Comparison of ENCODE assay signal across 11 cellular contexts in the genomic region with DNA sequence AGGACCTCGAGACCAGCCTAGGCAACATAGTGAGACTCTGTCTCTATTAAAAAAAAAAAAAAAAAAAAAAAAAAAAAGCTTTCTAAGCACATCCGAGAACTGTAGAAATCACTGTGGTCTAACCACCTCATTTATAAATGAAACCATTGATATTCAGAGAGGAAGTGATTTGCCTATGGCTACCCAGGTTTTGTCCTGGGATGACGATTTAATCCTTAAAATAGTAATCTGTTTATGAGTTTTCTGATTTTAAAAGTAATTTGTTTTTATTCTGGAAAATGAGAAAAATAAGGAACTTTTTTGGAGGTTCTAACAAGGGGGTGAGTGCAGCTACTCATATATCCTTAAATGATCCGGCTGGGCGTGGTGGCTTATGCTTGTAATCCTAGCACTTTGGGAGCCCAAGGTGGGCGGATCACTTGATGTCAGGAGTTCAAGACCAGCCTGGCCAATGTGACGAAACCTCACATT. TPM values are rescaled to one million over a fixed set of nuclear protein-coding genes. Genes with fewer than 3 reads are reported as not detected.
DNase-seq lines count a peak whose midpoint lies in the region; ATAC-seq, FAIRE-seq and TF ChIP-seq lines count a peak whose summit lies in the region.
"Had no signal": no experiment of that assay in that cellular context is flagged by ENCODE, and none has a peak within 500 bp of the region (broad histone marks: within the 10 kb centered on the region; RNA-seq: fewer than 3 reads in every experiment).

No MANE protein-coding gene starts in this region.

- POLR2A ChIA-PET in SK-N-SH (lab: Yijun Ruan, JAX): no interaction called here

- H3K4me1 ChIP-seq in lower lobe of right lung: no peaks in the 10 kb centered on the region
- peaks cover under 1% of the 10 kb centered on the region for H3K4me1 ChIP-seq in foreskin keratinocyte
- no peaks in the 10 kb centered on the region for H3K4me1 ChIP-seq in SK-N-SH (ENCODE audit: control insufficient read depth in 1 of 2, insufficient read depth in 2 of 2, low read depth in 1 of 2, low read length in 1 of 2)
- H3K4me1 ChIP-seq: ascending aorta had no signal

- TF ChIP-seq CTCF in omental fat pad (IDR thresholded peaks at IDR 0.05): no peak
- TF ChIP-seq CTCF in lower lobe of right lung (IDR thresholded peaks at IDR 0.05): no peak
- TF ChIP-seq CTCF in foreskin keratinocyte (conservative IDR thresholded peaks at IDR 0.05): no peak
- no peak for TF ChIP-seq CTCF in SK-N-SH (IDR thresholded peaks at IDR 0.05)

- H3K27me3 ChIP-seq in lower lobe of right lung (ENCODE audit: low read depth): no peaks in the 10 kb centered on the region
- no peaks in the 10 kb centered on the region for H3K27me3 ChIP-seq in foreskin keratinocyte
- H3K27me3 ChIP-seq in SK-N-SH (ENCODE audit: insufficient read depth): no peaks in the 10 kb centered on the region
- H3K27me3 ChIP-seq: ascending aorta had no signal

- DNase-seq in GM18507 (ENCODE audit: extremely low spot score, insufficient read length, low read depth) (peak; percentile 35), omental fat pad (ENCODE audit: low spot score) (no peak), lower lobe of right lung (no peak), foreskin keratinocyte (no peak), SK-N-SH (no peak)
- DNase-seq: NCI-H1105 had no signal

- no peak overlapping the region for H3K4me2 ChIP-seq in SK-N-SH

- H3K27ac ChIP-seq in lower lobe of right lung (no peak overlapping the region), foreskin keratinocyte (no peak overlapping the region), SK-N-SH (ENCODE audit: low read depth in 2 of 2, low read length in 1 of 2) (no peak overlapping the region)
- H3K27ac ChIP-seq: ascending aorta had no signal

- FAIRE-seq in GM18507 (lab: Jason Lieb, UNC): peak; percentile 80

- no peaks in the 10 kb centered on the region for H3F3A ChIP-seq in SK-N-SH (replicated peaks; ENCODE audit: insufficient read depth)

- H4K20me1 ChIP-seq in SK-N-SH (ENCODE audit: insufficient read depth): no peaks in the 10 kb centered on the region

- H3K9me3 Mint-ChIP-seq in activated T-helper 17 cell treated with anti-CD3 and anti-CD28 coated beads, Interleukin-2, amount 50 U/mL, for 72 hours: no peaks in the 10 kb centered on the region
- H3K9me3 Mint-ChIP-seq: natural killer cell treated with Interleukin-12 subunit alpha and Interleukin-12 subunit beta and Interleukin-15 and Interleukin-18, amount 100 ng/mL, for 72 hours had no signal

- H3K9me3 ChIP-seq in lower lobe of right lung: no peaks in the 10 kb centered on the region
- no peaks in the 10 kb centered on the region for H3K9me3 ChIP-seq in SK-N-SH
- H3K9me3 ChIP-seq: ascending aorta had no signal

- ATAC-seq in GM21515 (IDR thresholded peaks at IDR 0.05; ENCODE audit: unreplicated experiment) (peak; percentile 51), HG03280 (IDR thresholded peaks at IDR 0.05; ENCODE audit: unreplicated experiment) (peak; percentile 51), omental fat pad (ENCODE audit: low FRiP score) (no peak), lower lobe of right lung (no peak), foreskin keratinocyte (no peak)
- peak; percentile 58 for ATAC-seq in activated T-helper 17 cell treated with anti-CD3 and anti-CD28 coated beads, Interleukin-2, amount 50 U/mL, for 72 hours (replicated peaks)

- H3K4me3 ChIP-seq in lower lobe of right lung: no peak overlapping the region
- H3K4me3 ChIP-seq in SK-N-SH (ENCODE audit: low read depth in 2 of 2, low read length in 1 of 2): no peak overlapping the region
- H3K4me3 ChIP-seq: ascending aorta had no signal

- no peak for TF ChIP-seq EP300 in SK-N-SH (IDR thresholded peaks at IDR 0.05; ENCODE audit: borderline replicate concordance in 1 of 2, low read depth in 1 of 2, low read length in 1 of 2)

- H3K79me2 ChIP-seq in SK-N-SH (ENCODE audit: insufficient read depth): no peaks in the 10 kb centered on the region

- TF ChIP-seq RAD21 in SK-N-SH (IDR thresholded peaks at IDR 0.05; ENCODE audit: low read length): no peak

- 95% methylated on average over 7 of the region's 7 CpGs for WGBS in SK-N-SH (ENCODE audit: low lambda C conversion rate)

- no peak overlapping the region for H3K27ac Mint-ChIP-seq in activated T-helper 17 cell treated with anti-CD3 and anti-CD28 coated beads, Interleukin-2, amount 50 U/mL, for 72 hours
- H3K27ac Mint-ChIP-seq: natural killer cell treated with Interleukin-12 subunit alpha and Interleukin-12 subunit beta and Interleukin-15 and Interleukin-18, amount 100 ng/mL, for 72 hours had no signal

- H3K4me3 Mint-ChIP-seq in activated T-helper 17 cell treated with anti-CD3 and anti-CD28 coated beads, Interleukin-2, amount 50 U/mL, for 72 hours: no peak overlapping the region
- H3K4me3 Mint-ChIP-seq: natural killer cell treated with Interleukin-12 subunit alpha and Interleukin-12 subunit beta and Interleukin-15 and Interleukin-18, amount 100 ng/mL, for 72 hours had no signal

- H3K4me1 Mint-ChIP-seq in activated T-helper 17 cell treated with anti-CD3 and anti-CD28 coated beads, Interleukin-2, amount 50 U/mL, for 72 hours: peaks cover 27% of the 10 kb centered on the region

- no peaks in the 10 kb centered on the region for H3K36me3 Mint-ChIP-seq in activated T-helper 17 cell treated with anti-CD3 and anti-CD28 coated beads, Interleukin-2, amount 50 U/mL, for 72 hours (ENCODE audit: low read depth)
- H3K36me3 Mint-ChIP-seq: natural killer cell treated with Interleukin-12 subunit alpha and Interleukin-12 subunit beta and Interleukin-15 and Interleukin-18, amount 100 ng/mL, for 72 hours had no signal

- intact Hi-C loops in lower lobe of right lung (cut with DNase I): no loop called here

- CTCF ChIA-PET in SK-N-SH (lab: Yijun Ruan, JAX): interaction anchor here (0.9 kb wide), 1 partner anchor 17 kb away, joined by 3 read pairs; no protein-coding TSS in a partner anchor

- H3K9me2 ChIP-seq in SK-N-SH: no peaks in the 10 kb centered on the region

- no peak overlapping the region for H2AFZ ChIP-seq in SK-N-SH (ENCODE audit: low read depth)

- H3K9ac ChIP-seq in SK-N-SH: no peak overlapping the region

- H3K27me3 Mint-ChIP-seq in activated T-helper 17 cell treated with anti-CD3 and anti-CD28 coated beads, Interleukin-2, amount 50 U/mL, for 72 hours: no peaks in the 10 kb centered on the region
- H3K27me3 Mint-ChIP-seq: natural killer cell treated with Interleukin-12 subunit alpha and Interleukin-12 subunit beta and Interleukin-15 and Interleukin-18, amount 100 ng/mL, for 72 hours had no signal

- H3K36me3 ChIP-seq in lower lobe of right lung (no peaks in the 10 kb centered on the region), SK-N-SH (replicated peaks in 1 of 2; ENCODE audit: control insufficient read depth in 1 of 2, insufficient read depth in 2 of 2, low read length in 1 of 2) (no peaks in the 10 kb centered on the region)
- H3K36me3 ChIP-seq: ascending aorta had no signal

TF ChIP-seq in SK-N-SH, 30 proteins besides CTCF, POLR2A, EP300 and RAD21 (continues in another document):
- TF ChIP-seq GABPA (IDR thresholded peaks at IDR 0.05; ENCODE audit: low read depth) (no peak), TEAD4 (IDR thresholded peaks at IDR 0.05; ENCODE audit: borderline replicate concordance, insufficient read depth) (no peak), TAF1 (IDR thresholded peaks at IDR 0.05; ENCODE audit: borderline replicate concordance, low read depth, low read length) (no peak), EZH2phosphoT487 (IDR thresholded peaks at IDR 0.05; ENCODE audit: borderline replicate concordance, low read depth) (no peak)
- TF ChIP-seq, protein P1, sequence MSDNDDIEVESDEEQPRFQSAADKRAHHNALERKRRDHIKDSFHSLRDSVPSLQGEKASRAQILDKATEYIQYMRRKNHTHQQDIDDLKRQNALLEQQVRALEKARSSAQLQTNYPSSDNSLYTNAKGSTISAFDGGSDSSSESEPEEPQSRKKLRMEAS (IDR thresholded peaks at IDR 0.05; ENCODE audit: low read depth): no peak
- TF ChIP-seq, protein P2, sequence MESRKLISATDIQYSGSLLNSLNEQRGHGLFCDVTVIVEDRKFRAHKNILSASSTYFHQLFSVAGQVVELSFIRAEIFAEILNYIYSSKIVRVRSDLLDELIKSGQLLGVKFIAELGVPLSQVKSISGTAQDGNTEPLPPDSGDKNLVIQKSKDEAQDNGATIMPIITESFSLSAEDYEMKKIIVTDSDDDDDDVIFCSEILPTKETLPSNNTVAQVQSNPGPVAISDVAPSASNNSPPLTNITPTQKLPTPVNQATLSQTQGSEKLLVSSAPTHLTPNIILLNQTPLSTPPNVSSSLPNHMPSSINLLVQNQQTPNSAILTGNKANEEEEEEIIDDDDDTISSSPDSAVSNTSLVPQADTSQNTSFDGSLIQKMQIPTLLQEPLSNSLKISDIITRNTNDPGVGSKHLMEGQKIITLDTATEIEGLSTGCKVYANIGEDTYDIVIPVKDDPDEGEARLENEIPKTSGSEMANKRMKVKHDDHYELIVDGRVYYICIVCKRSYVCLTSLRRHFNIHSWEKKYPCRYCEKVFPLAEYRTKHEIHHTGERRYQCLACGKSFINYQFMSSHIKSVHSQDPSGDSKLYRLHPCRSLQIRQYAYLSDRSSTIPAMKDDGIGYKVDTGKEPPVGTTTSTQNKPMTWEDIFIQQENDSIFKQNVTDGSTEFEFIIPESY (IDR thresholded peaks at IDR 0.05; ENCODE audit: borderline replicate concordance, low read depth): no peak

RNA-seq across cellular contexts. Expression of gene BTN3A2, which starts 6.5 kb away (rescaled TPM):
- total RNA-seq in activated T-helper 17 cell treated with anti-CD3 and anti-CD28 coated beads, Interleukin-2, amount 50 U/mL, for 72 hours: 100 to 1,000 TPM in 1 of 2 donors, 10 to 100 TPM in 1; 70.5 to 134 TPM
- total RNA-seq in omental fat pad (10 to 100 TPM; 15.7 to 39.7 (median 20.5) TPM), lower lobe of right lung (79.2 TPM), foreskin keratinocyte (12.4 and 13.4 TPM in 2 replicates)
- polyA plus RNA-seq in foreskin keratinocyte (9.2 and 9.4 TPM in 2 replicates), SK-N-SH (2012; rRNA removed) (20.3 and 24.2 TPM in 2 replicates)
- 19.5 and 22.5 TPM in 2 replicates for polyA plus RNA-seq in SK-N-SH (2012; cell fraction: cytosol; rRNA removed)
- 31.8 and 33.3 TPM in 2 replicates for polyA plus RNA-seq in SK-N-SH (2012; cell fraction: nucleus; rRNA removed)

RNA-seq across cellular contexts. Expression of gene BTN2A2, which starts 24.4 kb away (rescaled TPM):
- total RNA-seq in activated T-helper 17 cell treated with anti-CD3 and anti-CD28 coated beads, Interleukin-2, amount 50 U/mL, for 72 hours: 10 to 100 TPM; 20.7 to 46.3 TPM
- 10 to 100 TPM in 1 of 4 donors, 1 to 10 TPM in 3; 6.5 to 14.2 (median 7.4) TPM for total RNA-seq in omental fat pad
- 33.6 TPM for total RNA-seq in lower lobe of right lung
- 6.6 and 9.9 TPM in 2 replicates for total RNA-seq in foreskin keratinocyte
- polyA plus RNA-seq in foreskin keratinocyte: 3.7 and 5.1 TPM in 2 replicates
- 11.1 and 18.0 TPM in 2 replicates for polyA plus RNA-seq in SK-N-SH (2012; rRNA removed)
- polyA plus RNA-seq in SK-N-SH (2012; cell fraction: cytosol; rRNA removed): 7.2 and 8.9 TPM in 2 replicates
- polyA plus RNA-seq in SK-N-SH (2012; cell fraction: nucleus; rRNA removed): 31.9 and 47.9 TPM in 2 replicates

RNA-seq across cellular contexts. Expression of gene BTN3A1, which starts 43.5 kb away (rescaled TPM):
- total RNA-seq in activated T-helper 17 cell treated with anti-CD3 and anti-CD28 coated beads, Interleukin-2, amount 50 U/mL, for 72 hours: 10 to 100 TPM; 35.1 to 70.0 TPM
- 10 to 100 TPM; 14.4 to 24.6 (median 17.7) TPM for total RNA-seq in omental fat pad
- 53.2 TPM for total RNA-seq in lower lobe of right lung
- total RNA-seq in foreskin keratinocyte: 9.5 and 12.2 TPM in 2 replicates
- polyA plus RNA-seq in foreskin keratinocyte: 4.4 and 5.2 TPM in 2 replicates
- polyA plus RNA-seq in SK-N-SH (2012; rRNA removed): 14.2 and 17.6 TPM in 2 replicates
- 11.9 and 13.4 TPM in 2 replicates for polyA plus RNA-seq in SK-N-SH (2012; cell fraction: cytosol; rRNA removed)
- 45.8 and 55.5 TPM in 2 replicates for polyA plus RNA-seq in SK-N-SH (2012; cell fraction: nucleus; rRNA removed)

Comparison
In these comparisons a context has a peak if more than half of its experiments do, and no peak if none do; other contexts are left out.
1. ATAC-seq: peak in GM21515 (single experiment), HG03280 (single experiment) and activated T-helper 17 cell treated with anti-CD3 and anti-CD28 coated beads, Interleukin-2, amount 50 U/mL, for 72 hours (single experiment); none in omental fat pad (single experiment), lower lobe of right lung (0 of 2) and foreskin keratinocyte (single experiment).